ENCODE assay signal across 8 cellular contexts in the genomic region with DNA sequence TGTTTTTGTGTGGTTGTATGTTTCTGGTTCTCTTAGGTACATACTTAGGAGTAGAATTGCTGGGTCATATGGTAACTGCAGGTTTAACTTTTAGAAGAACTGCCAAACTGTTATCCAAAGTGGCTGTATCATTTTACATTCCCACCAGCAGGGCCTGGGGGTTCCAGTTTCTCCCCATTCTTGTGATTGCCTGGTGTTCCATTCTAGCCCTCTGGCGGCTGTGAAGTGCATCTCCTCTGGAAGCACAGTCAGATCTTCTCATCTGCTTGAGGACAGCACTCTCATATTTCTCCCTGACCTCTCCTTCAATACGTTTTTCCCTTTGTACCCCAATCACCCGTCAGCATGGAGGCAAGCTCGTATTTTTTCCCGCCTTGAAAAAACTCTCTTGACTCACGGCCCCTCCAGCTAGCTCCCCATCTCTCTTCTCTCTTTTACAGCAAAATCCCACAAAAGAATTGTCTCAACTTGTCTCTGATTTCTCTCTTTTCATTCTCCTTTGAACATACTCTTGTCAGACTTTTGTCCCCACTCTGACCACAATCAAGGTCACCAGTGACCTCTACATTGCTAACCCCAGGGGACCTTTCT. TPM values are rescaled to one million over a fixed set of nuclear protein-coding genes. Genes with fewer than 3 reads are reported as not detected.
DNase-seq lines count a peak whose midpoint lies in the region; ATAC-seq, FAIRE-seq and TF ChIP-seq lines count a peak whose summit lies in the region.

No MANE protein-coding gene starts in this region.

- H3K4me3 Mint-ChIP-seq in T-helper 17 cell: no peak overlapping the region
- no peak overlapping the region for H3K4me3 Mint-ChIP-seq in effector memory CD8-positive, alpha-beta T cell

- intact Hi-C loops in sciatic nerve (cut with DNase I): loop anchor here (10.0 kb wide), 1 partner anchor 635 kb away; no protein-coding TSS in a partner anchor

- FAIRE-seq in H54 (lab: Jason Lieb, UNC): no peak

- TF ChIP-seq POLR2A in H54 (IDR thresholded peaks at IDR 0.05; ENCODE audit: low read depth, low read length): no peak

- TF ChIP-seq CTCF in AG09309 (IDR thresholded peaks at IDR 0.05; ENCODE audit: control insufficient read depth, insufficient read depth, low read depth, low read length, missing control alignments) (peak; percentile 52), foreskin fibroblast (IDR thresholded peaks at IDR 0.05; ENCODE audit: low read depth, low read length) (peak; percentile 83)

- ATAC-seq in T-helper 17 cell: no peak
- no peak for ATAC-seq in effector memory CD8-positive, alpha-beta T cell (replicated peaks)
- ATAC-seq in HG03432 (IDR thresholded peaks at IDR 0.05; ENCODE audit: unreplicated experiment): no peak
- no peak for ATAC-seq in sciatic nerve

- H3K36me3 Mint-ChIP-seq in T-helper 17 cell (ENCODE audit: low read depth): peaks cover 7% of the 10 kb centered on the region
- H3K36me3 Mint-ChIP-seq in effector memory CD8-positive, alpha-beta T cell (ENCODE audit: insufficient read depth): no peaks in the 10 kb centered on the region

- DNase-seq in AG09309 (ENCODE audit: low read depth) (no peak), H54 (ENCODE audit: insufficient read length, low spot score) (peak; percentile 49), T-helper 17 cell (no peak), foreskin fibroblast (peak; percentile 41 to 70), sciatic nerve (ENCODE audit: low spot score) (no peak), mesenteric fat pad (ENCODE audit: low spot score) (no peak)
- no peak for DNase-seq in effector memory CD8-positive, alpha-beta T cell

- no peaks in the 10 kb centered on the region for H3K9me3 ChIP-seq in T-helper 17 cell (ENCODE audit: control insufficient read depth, low read length, poor library complexity, severe bottlenecking)

- H3K9me3 Mint-ChIP-seq in effector memory CD8-positive, alpha-beta T cell: no peaks in the 10 kb centered on the region

- peaks cover 15% of the 10 kb centered on the region for H3K4me1 Mint-ChIP-seq in T-helper 17 cell
- peaks cover 0 to 5% of the 10 kb centered on the region in 2 donors for H3K4me1 Mint-ChIP-seq in effector memory CD8-positive, alpha-beta T cell (ENCODE audit: low read depth in 2 of 2)

- H3K27me3 Mint-ChIP-seq in T-helper 17 cell: peaks cover 75% of the 10 kb centered on the region
- H3K27me3 Mint-ChIP-seq in effector memory CD8-positive, alpha-beta T cell: peaks cover 65 to 86% of the 10 kb centered on the region in 2 donors

- no peak overlapping the region for H3K4me3 ChIP-seq in AG09309 (ENCODE audit: control insufficient read depth, low read depth, low read length)
- H3K4me3 ChIP-seq in foreskin fibroblast (ENCODE audit: low read depth in 1 of 2, low read length in 2 of 2): no peak overlapping the region

- H3K27ac Mint-ChIP-seq in T-helper 17 cell: peak overlapping the region; percentile 80
- H3K27ac Mint-ChIP-seq in effector memory CD8-positive, alpha-beta T cell: no peak overlapping the region

RNA-seq across cellular contexts. Expression of a gene that starts 56.8 kb away (rescaled TPM):
- total RNA-seq in T-helper 17 cell (under 1 TPM in 1 of 2 donors, not detected in 1; 0.20 TPM), sciatic nerve (3.8 TPM), mesenteric fat pad (33.4 TPM)

Comparison
In these comparisons a context has a peak if more than half of its experiments do, and no peak if none do; other contexts are left out.
1. DNase-seq: peak in H54 (single experiment) and foreskin fibroblast (2 of 2); none in AG09309 (single experiment), T-helper 17 cell (0 of 3), effector memory CD8-positive, alpha-beta T cell (0 of 3), sciatic nerve (single experiment) and mesenteric fat pad (single experiment).